Comparison of ENCODE assay signal across 8 cellular contexts in genomic region chr1:7265771-7266371, GRCh38.
A peak's percentile ranks its signal among the peaks of the same experiment; 100 is the strongest.
DNase-seq lines count a peak whose midpoint lies in the region; ATAC-seq and TF ChIP-seq lines count a peak whose summit lies in the region.

No MANE protein-coding gene starts in this region.

- H3K36me3 Mint-ChIP-seq in osteocyte (ENCODE audit: unreplicated experiment), result peaks cover 7% of the 10 kb centered on the region
- H3K36me3 Mint-ChIP-seq in activated CD8-positive, alpha-beta T cell treated with anti-CD3 and anti-CD28 coated beads for 36 hours (ENCODE audit: low read depth), result peaks cover 1% of the 10 kb centered on the region

- no peaks in the 10 kb centered on the region for H3K36me3 ChIP-seq in GM06990 (ENCODE audit: control insufficient read depth, insufficient read depth, low read length)
- H3K36me3 ChIP-seq in OCI-LY7 (ENCODE audit: insufficient read depth, low read length), result no peaks in the 10 kb centered on the region

- no peak overlapping the region for H2AFZ ChIP-seq in OCI-LY7 (ENCODE audit: low read length)

- no peak overlapping the region for H3K27ac ChIP-seq in OCI-LY7 (ENCODE audit: low read depth, low read length, poor library complexity, severe bottlenecking)

- no peaks in the 10 kb centered on the region for H3K79me2 ChIP-seq in OCI-LY7 (ENCODE audit: insufficient read depth, low read depth, low read length)

- POLR2A ChIA-PET in activated CD8-positive, alpha-beta T cell treated with anti-CD3 and anti-CD28 coated beads for 36 hours (lab: Charles Lee), result no interaction called here
- POLR2A ChIA-PET in OCI-LY7 (lab: Charles Lee), result no interaction called here

- no peak overlapping the region for H3K4me2 ChIP-seq in OCI-LY7 (ENCODE audit: low read length)

- CTCF ChIA-PET in activated CD8-positive, alpha-beta T cell treated with anti-CD3 and anti-CD28 coated beads for 36 hours (lab: Charles Lee), result no interaction called here
- CTCF ChIA-PET in OCI-LY7 (lab: Charles Lee; ENCODE audit: unreplicated experiment), result no interaction called here

- peaks cover 20% of the 10 kb centered on the region for H3K9me3 Mint-ChIP-seq in osteocyte (ENCODE audit: unreplicated experiment)
- H3K9me3 Mint-ChIP-seq in activated CD8-positive, alpha-beta T cell treated with anti-CD3 and anti-CD28 coated beads for 36 hours, result peaks cover 17% of the 10 kb centered on the region

- H4K20me1 ChIP-seq in OCI-LY7 (ENCODE audit: insufficient read depth, low read length), result no peaks in the 10 kb centered on the region; the same call in 1 of the 2 replicates

- no peaks in the 10 kb centered on the region for H3K27me3 Mint-ChIP-seq in osteocyte (ENCODE audit: unreplicated experiment)
- H3K27me3 Mint-ChIP-seq in activated CD8-positive, alpha-beta T cell treated with anti-CD3 and anti-CD28 coated beads for 36 hours, result peaks cover 18% of the 10 kb centered on the region

- BruUV-seq in OCI-LY7 (replicated peaks; lab: Mats Ljungman, UMichigan), result no TSS peak

- H3K4me3 Mint-ChIP-seq in osteocyte (ENCODE audit: unreplicated experiment), result no peak overlapping the region
- H3K4me3 Mint-ChIP-seq in activated CD8-positive, alpha-beta T cell treated with anti-CD3 and anti-CD28 coated beads for 36 hours, result no peak overlapping the region

- ATAC-seq in activated CD8-positive, alpha-beta T cell treated with anti-CD3 and anti-CD28 coated beads for 36 hours, result no peak
- no peak for ATAC-seq in GM21723 (IDR thresholded peaks at IDR 0.05; ENCODE audit: unreplicated experiment)

- H3K27ac Mint-ChIP-seq in osteocyte (ENCODE audit: unreplicated experiment), result no peak overlapping the region
- H3K27ac Mint-ChIP-seq in activated CD8-positive, alpha-beta T cell treated with anti-CD3 and anti-CD28 coated beads for 36 hours, result no peak overlapping the region

- H3K4me3 ChIP-seq in GM06990 (replicated peaks; ENCODE audit: low read depth, low read length) (no peak overlapping the region), choroid plexus epithelial cell (ENCODE audit: low read depth, low read length) (no peak overlapping the region), OCI-LY7 (ENCODE audit: low read depth, low read length, poor library complexity, severe bottlenecking) (no peak overlapping the region)

- intact Hi-C loops in activated CD8-positive, alpha-beta T cell treated with anti-CD3 and anti-CD28 coated beads for 36 hours (cut with micrococcal nuclease), result no loop called here
- intact Hi-C loops in OCI-LY7 (cut with micrococcal nuclease; ENCODE audit: unreplicated experiment), result no loop called here

- TF ChIP-seq CTCF in GM06990 (IDR thresholded peaks at IDR 0.05; ENCODE audit: insufficient read depth, low read length, poor library complexity, severe bottlenecking) (no peak), choroid plexus epithelial cell (conservative IDR thresholded peaks at IDR 0.05; ENCODE audit: low read depth, low read length) (no peak), osteocyte (IDR thresholded peaks at IDR 0.05) (no peak), OCI-LY7 (conservative IDR thresholded peaks at IDR 0.05; ENCODE audit: low read length) (no peak)
- TF ChIP-seq CTCF in activated CD8-positive, alpha-beta T cell treated with anti-CD3 and anti-CD28 coated beads for 36 hours (IDR thresholded peaks at IDR 0.05), result no peak

- no peaks in the 10 kb centered on the region for H3K27me3 ChIP-seq in GM06990 (replicated peaks; ENCODE audit: control insufficient read depth, insufficient read depth, low read length)

- no peaks in the 10 kb centered on the region for H3K9me2 ChIP-seq in OCI-LY7 (ENCODE audit: insufficient read depth, low read length)

- peaks cover 28% of the 10 kb centered on the region for H3K4me1 Mint-ChIP-seq in osteocyte (ENCODE audit: unreplicated experiment)
- H3K4me1 Mint-ChIP-seq in activated CD8-positive, alpha-beta T cell treated with anti-CD3 and anti-CD28 coated beads for 36 hours (ENCODE audit: low read depth), result no peaks in the 10 kb centered on the region

- DNase-seq in GM06990 (ENCODE audit: extremely low read depth, insufficient read length) (peak; percentile 34), NCI-H226 (peak; percentile 85), choroid plexus epithelial cell (ENCODE audit: low read depth) (peak; percentile 77), osteocyte (ENCODE audit: extremely low spot score, unreplicated experiment) (peak; percentile 81), cerebellar nuclear complex (lab: John Stamatoyannopoulos, UW) (no peak), OCI-LY7 (ENCODE audit: low spot score) (no peak)
- no peak for DNase-seq in activated CD8-positive, alpha-beta T cell treated with anti-CD3 and anti-CD28 coated beads for 36 hours

- no peaks in the 10 kb centered on the region; the same call in 1 of the 2 replicates for H3K9me3 ChIP-seq in OCI-LY7 (ENCODE audit: low read length)

- H3K4me1 ChIP-seq in OCI-LY7 (ENCODE audit: insufficient read depth, low read length, poor library complexity, severe bottlenecking), result no peaks in the 10 kb centered on the region

Comparison
In these comparisons a context has a peak if more than half of its experiments do, and no peak if none do; other contexts are left out.
1. DNase-seq: peak in GM06990 (single experiment), NCI-H226 (single experiment), choroid plexus epithelial cell (single experiment) and osteocyte (single experiment); none in activated CD8-positive, alpha-beta T cell treated with anti-CD3 and anti-CD28 coated beads for 36 hours (single experiment), cerebellar nuclear complex (0 of 2) and OCI-LY7 (single experiment).